ENCODE assay signal across 10 cellular contexts in genomic region chr2:109125595-109126500, GRCh38. TPM values are rescaled to one million over a fixed set of nuclear protein-coding genes. Genes with fewer than 3 reads are reported as not detected.
DNase-seq lines count a peak whose midpoint lies in the region; ATAC-seq, FAIRE-seq and TF ChIP-seq lines count a peak whose summit lies in the region.
"Had no signal": no experiment of that assay in that cellular context is flagged by ENCODE, and none has a peak within 500 bp of the region (broad histone marks: within the 10 kb centered on the region; RNA-seq: fewer than 3 reads in every experiment).

No MANE protein-coding gene starts in this region.

- H3K36me3 Mint-ChIP-seq in astrocyte (ENCODE audit: low read depth, unreplicated experiment) (no peaks in the 10 kb centered on the region), WTC11 (no peaks in the 10 kb centered on the region)

- H4K8ac ChIP-seq in mesendoderm (ENCODE audit: low read depth, low read length): no peak overlapping the region

- DNase-seq in BJ (ENCODE audit: low read depth): peak; percentile 94
- peak; percentile 70 for DNase-seq in HPDE6-E6E7 (ENCODE audit: extremely low spot score)
- DNase-seq in astrocyte (ENCODE audit: low read depth): peak; percentile 99
- DNase-seq in mesendoderm: peak; percentile 50
- no peak for DNase-seq in NCI-H446 treated with DMSO at 0.1 percent for 48 hours (lab: John Stamatoyannopoulos, UW)
- no peak for DNase-seq in AML-193 (lab: John Stamatoyannopoulos, UW)
- no peak for DNase-seq in WTC11 (ENCODE audit: low spot score)
- DNase-seq in OCI-M2 (lab: John Stamatoyannopoulos, UW; ENCODE audit: unreplicated experiment): no peak
- DNase-seq: NCI-H1436 treated with DMSO at 0.1 percent for 48 hours, Right ventricle myocardium superior had no signal

- WGBS in mesendoderm (ENCODE audit: extremely low coverage, insufficient coverage, low lambda C conversion rate): no CpG with 5 or more reads among the region's 12 CpGs

- TF ChIP-seq CTCF in BJ (IDR thresholded peaks at IDR 0.05; ENCODE audit: insufficient read depth, low read depth, low read length) (no peak), astrocyte (IDR thresholded peaks at IDR 0.05; ENCODE audit: insufficient read depth, low read depth, low read length) (no peak), WTC11 (IDR thresholded peaks at IDR 0.05) (no peak)

- CTCF ChIA-PET in BJ (lab: Yijun Ruan, JAX) (interaction anchor here (0.6 to 8.8 kb wide), 8 partner anchors 94 to 408 kb away, joined by 3 to 120 read pairs (median 3); no protein-coding TSS in a partner anchor), WTC11 (lab: Charles Lee) (interaction anchor here (1.0 kb wide), 1 partner anchor 384 kb away, joined by 4 read pairs; no protein-coding TSS in a partner anchor)

- H2BK15ac ChIP-seq in mesendoderm (replicated peaks; ENCODE audit: low read depth): no peak overlapping the region

- H4K5ac ChIP-seq in mesendoderm (ENCODE audit: low read length): no peak overlapping the region

- peaks cover 21% of the 10 kb centered on the region for H3K27me3 Mint-ChIP-seq in astrocyte (ENCODE audit: low read depth, unreplicated experiment)
- H3K27me3 Mint-ChIP-seq in WTC11 (ENCODE audit: low read depth): peaks cover 41% of the 10 kb centered on the region

- H3K4me3 ChIP-seq in BJ (ENCODE audit: low read depth, low read length) (no peak overlapping the region), astrocyte (ENCODE audit: insufficient read depth, low read depth, low read length) (no peak overlapping the region), mesendoderm (ENCODE audit: low read length) (no peak overlapping the region)

- POLR2A ChIA-PET in BJ (lab: Charles Lee) (no interaction called here), WTC11 (lab: Charles Lee) (no interaction called here)

- no peaks in the 10 kb centered on the region for H3K9me3 ChIP-seq in astrocyte (ENCODE audit: insufficient read depth, low read depth, low read length)

- H3K4me1 ChIP-seq in astrocyte (ENCODE audit: insufficient read depth, low read length): peaks cover 25% of the 10 kb centered on the region
- H3K4me1 ChIP-seq in mesendoderm (ENCODE audit: control insufficient read depth, low read depth, low read length): no peaks in the 10 kb centered on the region

- H3K27ac Mint-ChIP-seq in astrocyte (ENCODE audit: unreplicated experiment): peak overlapping the region; percentile 97
- no peak overlapping the region for H3K27ac Mint-ChIP-seq in WTC11

- H2AFZ ChIP-seq in astrocyte (ENCODE audit: low read depth, low read length): no peak overlapping the region

- no peak overlapping the region for H2BK5ac ChIP-seq in mesendoderm (ENCODE audit: low read length)

- H3K4me1 Mint-ChIP-seq in astrocyte (ENCODE audit: low read depth, unreplicated experiment): peaks cover 30% of the 10 kb centered on the region
- H3K4me1 Mint-ChIP-seq in WTC11: peaks cover 10% of the 10 kb centered on the region

- no peaks in the 10 kb centered on the region for H3K79me1 ChIP-seq in mesendoderm (ENCODE audit: low read length)

- H3K9me3 Mint-ChIP-seq in astrocyte (ENCODE audit: unreplicated experiment) (no peaks in the 10 kb centered on the region), WTC11 (no peaks in the 10 kb centered on the region)

- no peaks in the 10 kb centered on the region for H3K36me3 ChIP-seq in BJ (ENCODE audit: control insufficient read depth, insufficient read depth, low read length)
- H3K36me3 ChIP-seq in astrocyte (ENCODE audit: insufficient read depth, low read length): no peaks in the 10 kb centered on the region
- no peaks in the 10 kb centered on the region for H3K36me3 ChIP-seq in mesendoderm (ENCODE audit: control insufficient read depth, insufficient read depth, low read length)

- H3K27me3 ChIP-seq in BJ (ENCODE audit: control insufficient read depth, insufficient read depth, low read length) (peaks cover 14% of the 10 kb centered on the region), astrocyte (ENCODE audit: insufficient read depth, low read length) (peaks cover 12% of the 10 kb centered on the region), mesendoderm (ENCODE audit: insufficient read depth, low read length, poor library complexity) (peaks cover 11% of the 10 kb centered on the region)

- H3K79me2 ChIP-seq in astrocyte (ENCODE audit: insufficient read depth, low read length): peaks cover 14% of the 10 kb centered on the region
- no peaks in the 10 kb centered on the region for H3K79me2 ChIP-seq in mesendoderm (ENCODE audit: control insufficient read depth, insufficient read depth, low read length)

- H3K56ac ChIP-seq in mesendoderm (ENCODE audit: low read length): no peak overlapping the region

- H3K27ac ChIP-seq in astrocyte (ENCODE audit: low read depth, low read length): peak overlapping the region; percentile 76
- H3K27ac ChIP-seq in mesendoderm (ENCODE audit: low read depth, low read length): no peak overlapping the region

- peaks cover 8% of the 10 kb centered on the region for H4K20me1 ChIP-seq in astrocyte (ENCODE audit: insufficient read depth, low read length)

- H3K4me2 ChIP-seq in astrocyte (ENCODE audit: low read length): peak overlapping the region; percentile 78
- no peak overlapping the region for H3K4me2 ChIP-seq in mesendoderm (ENCODE audit: low read length)

- no peak overlapping the region for H2BK120ac ChIP-seq in mesendoderm (ENCODE audit: low read depth, low read length)

- FAIRE-seq in astrocyte (lab: Jason Lieb, UNC): peak; percentile 95

- no peak overlapping the region for H3K4ac ChIP-seq in mesendoderm (ENCODE audit: low read depth, low read length)

- H3K4me3 Mint-ChIP-seq in astrocyte (ENCODE audit: unreplicated experiment): peak overlapping the region; percentile 34
- H3K4me3 Mint-ChIP-seq in WTC11: no peak overlapping the region

- H2AK5ac ChIP-seq in mesendoderm (ENCODE audit: low read length): no peak overlapping the region

- no peak overlapping the region for H3K23ac ChIP-seq in mesendoderm (ENCODE audit: low read length)

- ATAC-seq in WTC11: no peak

- H3K18ac ChIP-seq in mesendoderm (ENCODE audit: low read length): no peak overlapping the region

- H3K9ac ChIP-seq in astrocyte (ENCODE audit: low read length): peak overlapping the region; percentile 35
- H3K9ac ChIP-seq in mesendoderm (ENCODE audit: low read length): no peak overlapping the region

TF ChIP-seq in WTC11, 78 proteins besides CTCF, POLR2A, EP300 and RAD21:
- no peak for TF ChIP-seq E2F1 (CRISPR knock-in tag; IDR thresholded peaks at IDR 0.05)
- no peak for TF ChIP-seq GRHL2 (CRISPR knock-in tag; IDR thresholded peaks at IDR 0.05; ENCODE audit: insufficient replicate concordance, severe bottlenecking)
- no peak for TF ChIP-seq TEAD1 (CRISPR knock-in tag; IDR thresholded peaks at IDR 0.05)
- no peak for TF ChIP-seq ZNF263 (CRISPR knock-in tag; IDR thresholded peaks at IDR 0.05; ENCODE audit: low read depth)
- TF ChIP-seq IRF2 (CRISPR knock-in tag; IDR thresholded peaks at IDR 0.05; ENCODE audit: borderline replicate concordance, low read depth): no peak

RNA-seq across cellular contexts. Expression of gene SH3RF3, which starts 3.2 kb away (rescaled TPM):
- polyA plus RNA-seq in BJ (2011; rRNA removed): 3.2 and 3.6 TPM in 2 replicates
- 7.8 and 8.6 TPM in 2 replicates for polyA minus RNA-seq in BJ (2011; rRNA and poly(A)+ RNA removed)
- total RNA-seq in astrocyte (7.2 and 7.3 TPM in 2 replicates), WTC11 (2021) (0.78 to 1.0 TPM (median 0.87 TPM) in 3 replicates)
- polyA plus RNA-seq in mesendoderm (2013, experiment 1 of 2): 1.1 TPM
- 1.1 TPM for polyA plus RNA-seq in mesendoderm (2013, experiment 2 of 2)

Comparison
In these comparisons a context has a peak if more than half of its experiments do, and no peak if none do; other contexts are left out.
1. DNase-seq: peak in BJ (single experiment), HPDE6-E6E7 (single experiment), astrocyte (single experiment) and mesendoderm (single experiment); none in NCI-H446 treated with DMSO at 0.1 percent for 48 hours (single experiment), AML-193 (0 of 2), WTC11 (single experiment) and OCI-M2 (single experiment).